8 cellular contexts compared by ENCODE assay signal in the genomic region with DNA sequence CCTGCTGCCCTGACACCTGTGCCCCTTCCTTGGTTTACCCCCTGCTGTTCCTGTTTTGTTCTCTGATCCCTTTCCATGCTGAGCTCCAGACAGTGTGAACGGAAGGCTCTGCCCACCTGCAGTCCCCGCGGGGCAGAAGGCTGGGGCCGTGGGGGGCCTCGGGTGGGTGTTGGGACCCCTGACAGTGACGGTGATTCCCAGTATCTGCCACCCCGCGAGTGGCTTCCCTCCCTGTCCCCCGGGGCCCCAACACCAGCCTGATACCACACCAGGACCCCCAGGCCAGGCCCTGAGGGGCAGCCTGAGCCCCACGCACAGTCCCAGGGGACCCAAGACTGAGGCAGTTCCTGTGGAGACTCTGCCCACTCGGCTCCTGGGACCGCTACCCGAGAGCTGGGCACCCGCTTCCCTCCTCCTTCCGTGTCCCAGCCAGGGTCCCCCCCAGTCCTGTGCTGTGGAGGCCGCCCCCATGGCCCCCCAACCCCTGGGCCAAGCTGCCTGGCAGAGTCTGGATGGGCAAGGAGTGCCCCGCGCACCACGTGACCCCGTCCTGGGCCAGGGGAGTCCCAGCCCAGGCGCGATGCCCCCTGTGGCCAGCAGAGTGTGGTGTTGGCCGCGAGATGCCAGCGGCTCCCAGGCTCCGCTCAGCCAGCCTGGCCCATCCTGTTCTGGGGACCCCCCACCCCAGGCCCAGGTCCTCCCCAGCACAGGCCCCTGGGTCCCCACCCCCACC. TPM values are rescaled to one million over a fixed set of nuclear protein-coding genes. Genes with fewer than 3 reads are reported as not detected.
A peak's percentile ranks its signal among the peaks of the same experiment; 100 is the strongest.
DNase-seq lines count a peak whose midpoint lies in the region; ATAC-seq and TF ChIP-seq lines count a peak whose summit lies in the region.

No MANE protein-coding gene starts in this region.

- DNase-seq in AG20443 (ENCODE audit: low spot score) (peak; percentile 95), GM13977 (ENCODE audit: low spot score) (peak; percentile 88), globus pallidus (ENCODE audit: low spot score) (peak; percentile 39), progenitor cell of endocrine pancreas (ENCODE audit: low spot score, unreplicated experiment) (peak; percentile 81)
- DNase-seq in activated naive CD4-positive, alpha-beta T cell treated with Interleukin-2 at 50 U/mL for 16 hours = peak; percentile 30

- H3K9me3 ChIP-seq in OCI-LY3 (ENCODE audit: insufficient read depth, low read length) = no peaks in the 10 kb centered on the region

- H3K27me3 Mint-ChIP-seq in progenitor cell of endocrine pancreas = peaks cover 24% of the 10 kb centered on the region

- H3K27ac ChIP-seq in OCI-LY3 (ENCODE audit: low read length) = no peak overlapping the region

- no peaks in the 10 kb centered on the region for H3K9me3 Mint-ChIP-seq in progenitor cell of endocrine pancreas (ENCODE audit: low read depth)

- TF ChIP-seq CTCF in GM13977 (IDR thresholded peaks at IDR 0.05; ENCODE audit: extremely low read depth, insufficient read depth, missing control alignments) (peak; percentile 70), OCI-LY3 (IDR thresholded peaks at IDR 0.05; ENCODE audit: low read depth, low read length) (peak; percentile 64), progenitor cell of endocrine pancreas (IDR thresholded peaks at IDR 0.05; ENCODE audit: unreplicated experiment) (peak; percentile 98)

- peak overlapping the region; percentile 47 for H3K4me2 ChIP-seq in OCI-LY3 (ENCODE audit: low read length)

- H3K4me1 ChIP-seq in OCI-LY3 (ENCODE audit: low read length) = peaks cover 7% of the 10 kb centered on the region; the same call in 1 of the 2 replicates

- H3K27ac Mint-ChIP-seq in progenitor cell of endocrine pancreas = no peak overlapping the region

- H3K4me3 Mint-ChIP-seq in progenitor cell of endocrine pancreas (ENCODE audit: low read depth) = no peak overlapping the region

- in situ Hi-C loops in GM13977 (cut with MboI; ENCODE audit: low pct_unique_long_range_greater_than_20kb, low sequenced_read_pairs, unreplicated experiment) = no loop called here

- H3K79me2 ChIP-seq in OCI-LY3 (ENCODE audit: low read length) = no peaks in the 10 kb centered on the region

- ATAC-seq in HG03135 (IDR thresholded peaks at IDR 0.05; ENCODE audit: unreplicated experiment) (no peak), HG02798 (IDR thresholded peaks at IDR 0.05; ENCODE audit: poor library complexity, unreplicated experiment) (no peak)

- no peaks in the 10 kb centered on the region for H4K20me1 ChIP-seq in OCI-LY3 (ENCODE audit: insufficient read depth, low read length)

- H2AFZ ChIP-seq in OCI-LY3 (ENCODE audit: low read depth, low read length) = peak overlapping the region; percentile 46; the same call in 1 of the 2 replicates

- H3K4me1 Mint-ChIP-seq in progenitor cell of endocrine pancreas (ENCODE audit: low read depth) = no peaks in the 10 kb centered on the region

- H3K4me3 ChIP-seq in OCI-LY3 (ENCODE audit: low read length) = peak overlapping the region; percentile 53

- no peak overlapping the region for H3K9ac ChIP-seq in OCI-LY3 (ENCODE audit: low read length)

- H3K27me3 ChIP-seq in OCI-LY3 (ENCODE audit: low read depth, low read length) = peaks cover 11% of the 10 kb centered on the region; the same call in 1 of the 2 replicates

- no peaks in the 10 kb centered on the region for H3K36me3 Mint-ChIP-seq in progenitor cell of endocrine pancreas (ENCODE audit: insufficient read depth)

- no peaks in the 10 kb centered on the region for H3K36me3 ChIP-seq in OCI-LY3 (replicated peaks; ENCODE audit: low read depth, low read length)

RNA-seq across cellular contexts. Expression of a gene that starts 10.0 kb away (rescaled TPM):
- total RNA-seq in progenitor cell of endocrine pancreas = not detected in 2 replicates

RNA-seq across cellular contexts. Expression of a gene that starts 33.5 kb away (rescaled TPM):
- 1.0 and 1.4 TPM in 2 replicates for total RNA-seq in progenitor cell of endocrine pancreas

RNA-seq across cellular contexts. Expression of a gene that starts 46.9 kb away (rescaled TPM):
- 42.3 and 42.8 TPM in 2 replicates for total RNA-seq in progenitor cell of endocrine pancreas

Comparison
In these comparisons a context has a peak if more than half of its experiments do, and no peak if none do; other contexts are left out.
1. DNase-seq: peak in every context shown above with its lines; median percentile 95 in AG20443; 88 in GM13977; 81 in progenitor cell of endocrine pancreas; 39 in globus pallidus; 30 in activated naive CD4-positive, alpha-beta T cell treated with Interleukin-2 at 50 U/mL for 16 hours.